11 cellular contexts compared by ENCODE assay signal in genomic region chr5:73435640-73436534, GRCh38. TPM values are rescaled to one million over a fixed set of nuclear protein-coding genes. Genes with fewer than 3 reads are reported as not detected.
DNase-seq lines count a peak whose midpoint lies in the region; ATAC-seq and TF ChIP-seq lines count a peak whose summit lies in the region.
"Had no signal": no experiment of that assay in that cellular context is flagged by ENCODE, and none has a peak within 500 bp of the region (broad histone marks: within the 10 kb centered on the region; RNA-seq: fewer than 3 reads in every experiment).

No MANE protein-coding gene starts in this region.

- peak; percentile 3 for DNase-seq in NCI-H82 (lab: John Stamatoyannopoulos, UW)
- DNase-seq in NCI-H82 treated with DMSO at 0.1 percent for 48 hours (lab: John Stamatoyannopoulos, UW; ENCODE audit: unreplicated experiment) = no peak
- DNase-seq in iPS DF 6.9 (ENCODE audit: low read depth, low spot score) = no peak
- DNase-seq in psoas muscle = no peak
- no peak for DNase-seq in NCI-H446 (lab: John Stamatoyannopoulos, UW)
- DNase-seq in NOMO-1 treated with DMSO at 0.1 percent for 48 hours (lab: John Stamatoyannopoulos, UW; ENCODE audit: unreplicated experiment) = no peak
- DNase-seq: DMS79 treated with DMSO at 0.1 percent for 48 hours, NCI-H1694, OCI-M1 had no signal

- H3K27me3 ChIP-seq in iPS DF 6.9 (ENCODE audit: control insufficient read depth, insufficient read depth, low read length) (peaks cover 54% of the 10 kb centered on the region), psoas muscle (ENCODE audit: insufficient read depth in 3 of 3, low read length in 2 of 3) (peaks cover 27 to 96% (median 41%) of the 10 kb centered on the region in 3 donors)

- H3K27ac ChIP-seq in VCaP (peak overlapping the region; percentile 95; the same call in 1 of the 2 replicates), iPS DF 6.9 (ENCODE audit: low read length) (no peak overlapping the region), psoas muscle (no peak overlapping the region)

- peak overlapping the region; percentile 10; the same call in 1 of the 2 replicates for H3K4me3 ChIP-seq in iPS DF 6.9 (ENCODE audit: low read length)
- H3K4me3 ChIP-seq in psoas muscle = peak overlapping the region; percentile 47

- H3K4me1 ChIP-seq in iPS DF 6.9 (ENCODE audit: control insufficient read depth, insufficient read depth, low read length) (no peaks in the 10 kb centered on the region), psoas muscle (peaks cover 5% of the 10 kb centered on the region)

- H3K36me3 ChIP-seq in iPS DF 6.9 (ENCODE audit: control insufficient read depth, insufficient read depth, low read length) = no peaks in the 10 kb centered on the region
- H3K36me3 ChIP-seq in psoas muscle (ENCODE audit: insufficient read depth in 1 of 2, low read depth in 1 of 2) = no peaks in the 10 kb centered on the region

- no CpG with 5 or more reads among the region's 36 CpGs for WGBS in iPS DF 6.9 (ENCODE audit: insufficient coverage, insufficient read length)
- 23 to 26% (median 23%) methylated on average over 36 of the region's 36 CpGs for WGBS in psoas muscle, 3 donors

- TF ChIP-seq CTCF in VCaP (conservative IDR thresholded peaks at IDR 0.05) = no peak
- no peak for TF ChIP-seq CTCF in psoas muscle (IDR thresholded peaks at IDR 0.05)

- ATAC-seq in psoas muscle (no peak), GM21515 (IDR thresholded peaks at IDR 0.05; ENCODE audit: unreplicated experiment) (no peak)

- intact Hi-C loops in psoas muscle (cut with DNase I) = no loop called here

- H3K9me3 ChIP-seq in iPS DF 6.9 (ENCODE audit: control insufficient read depth, insufficient read depth, low read length) (no peaks in the 10 kb centered on the region), psoas muscle (no peaks in the 10 kb centered on the region)

RNA-seq across cellular contexts. Expression of gene FOXD1, which starts 12.7 kb away (rescaled TPM):
- total RNA-seq in psoas muscle = under 1 TPM in 3 of 4 donors, not detected in 1; 0.36 to 0.94 (median 0.71) TPM
- polyA plus RNA-seq in psoas muscle = under 1 TPM; 0.15 to 0.29 (median 0.17) TPM
